In genomic region chr16:56191807-56192643, GRCh38 we compare ENCODE assay signal across 8 cellular contexts. TPM values are rescaled to one million over a fixed set of nuclear protein-coding genes. Genes with fewer than 3 reads are reported as not detected.
DNase-seq lines count a peak whose midpoint lies in the region; ATAC-seq, FAIRE-seq and TF ChIP-seq lines count a peak whose summit lies in the region.

No MANE protein-coding gene starts in this region.

- no peaks in the 10 kb centered on the region for H3K79me1 ChIP-seq in IMR-90 (ENCODE audit: low read depth in 1 of 2, low read length in 2 of 2)

- H4K5ac ChIP-seq in IMR-90 (ENCODE audit: low read depth, low read length) = no peak overlapping the region

- H2AK9ac ChIP-seq in IMR-90 (replicated peaks; ENCODE audit: low read depth, low read length, poor library complexity) = no peak overlapping the region

- H3K4me3 ChIP-seq in ACC112 (ENCODE audit: low read depth, low read length) (peak overlapping the region; percentile 54; the same call in 1 of the 2 replicates), IMR-90 (ENCODE audit: insufficient read depth, low read depth, low read length) (peak overlapping the region; percentile 55; the same call in 1 of the 2 replicates)

- 0 out of 2 replicates have a peak, but pooled peaks cover 5% of the 10 kb centered on the region for H3K9me3 ChIP-seq in IMR-90 (ENCODE audit: control insufficient read depth, insufficient read depth, low read length)

- H2BK120ac ChIP-seq in IMR-90 (ENCODE audit: low read depth, low read length) = no peak overlapping the region

- no peaks in the 10 kb centered on the region for H3K36me3 Mint-ChIP-seq in chondrocyte (ENCODE audit: low read depth)
- H3K36me3 Mint-ChIP-seq in natural killer cell = no peaks in the 10 kb centered on the region

- CTCF ChIA-PET in IMR-90 (lab: Yijun Ruan, JAX) = no interaction called here

- H4K8ac ChIP-seq in IMR-90 (ENCODE audit: low read depth in 2 of 2, low read length in 2 of 2) = no peak overlapping the region

- DNase-seq in IMR-90 = no peak
- no peak for DNase-seq in chondrocyte (ENCODE audit: low spot score)
- DNase-seq in natural killer cell = no peak
- no peak for DNase-seq in urothelium cell line (ENCODE audit: low spot score)
- DNase-seq in AG08395 (ENCODE audit: low spot score) = no peak

- no peak overlapping the region for H3K4ac ChIP-seq in IMR-90 (ENCODE audit: low read depth, low read length)

- POLR2A ChIA-PET in IMR-90 (lab: Charles Lee; ENCODE audit: unreplicated experiment) = no interaction called here

- H3K18ac ChIP-seq in IMR-90 (ENCODE audit: low read depth, low read length) = no peak overlapping the region

- TF ChIP-seq RAD21 in IMR-90 (IDR thresholded peaks at IDR 0.05; ENCODE audit: low read length) = no peak

- FAIRE-seq in urothelium cell line (lab: Jason Lieb, UNC) = no peak

- no peak overlapping the region for H2BK5ac ChIP-seq in IMR-90 (ENCODE audit: low read depth, low read length, poor library complexity, severe bottlenecking)

- H3K4me3 Mint-ChIP-seq in chondrocyte (ENCODE audit: unreplicated experiment) = peak overlapping the region; percentile 72
- peak overlapping the region; percentile 79 for H3K4me3 Mint-ChIP-seq in natural killer cell

- 2% methylated on average over 10 of the region's 50 CpGs; no CpG with 5 or more reads in 1 of the 2 experiments for whole genome bisulfite sequencing in IMR-90 (ENCODE audit: extremely low coverage in 2 of 2, insufficient read length in 1 of 2), 2 experiments

- no peak overlapping the region for H4K91ac ChIP-seq in IMR-90 (ENCODE audit: insufficient read depth, low read depth, low read length)

- H2AFZ ChIP-seq in ACC112 (ENCODE audit: low read length, unreplicated experiment) (no peak overlapping the region), IMR-90 (replicated peaks; ENCODE audit: low read length, poor library complexity) (peak overlapping the region; percentile 91)

- no peak overlapping the region for H2BK15ac ChIP-seq in IMR-90 (ENCODE audit: low read depth, low read length)

- no peak overlapping the region; the same call in 1 of the 2 replicates for H3K9ac ChIP-seq in IMR-90 (ENCODE audit: low read depth, low read length)

- no peak overlapping the region for H2AK5ac ChIP-seq in IMR-90 (ENCODE audit: low read depth, low read length)

- in situ Hi-C loops in IMR-90 (cut with MboI; ENCODE audit: low sequenced_read_pairs) = no loop called here

- no peak overlapping the region for H3K23ac ChIP-seq in IMR-90 (ENCODE audit: low read depth, low read length)

- peak overlapping the region; percentile 54; the same call in 1 of the 2 replicates for H3K4me2 ChIP-seq in IMR-90 (ENCODE audit: low read depth, low read length)

- peaks cover 94% of the 10 kb centered on the region for H3K27me3 ChIP-seq in ACC112 (ENCODE audit: insufficient read depth, low read length)
- peaks cover 57% of the 10 kb centered on the region for H3K27me3 ChIP-seq in IMR-90 (ENCODE audit: control insufficient read depth, insufficient read depth, low read length)

- H3K4me1 ChIP-seq in ACC112 (ENCODE audit: control insufficient read depth, insufficient read depth, low read length, unreplicated experiment) (no peaks in the 10 kb centered on the region), IMR-90 (ENCODE audit: control insufficient read depth, insufficient read depth, low read length) (no peaks in the 10 kb centered on the region; the same call in 1 of the 2 replicates)

- BruUV-seq in IMR-90 (replicated peaks; lab: Mats Ljungman, UMichigan) = no TSS peak

- no peaks in the 10 kb centered on the region for H3K9me1 ChIP-seq in IMR-90 (ENCODE audit: insufficient read depth, low read length)

- H3K9me3 Mint-ChIP-seq in chondrocyte (ENCODE audit: low read depth) (no peaks in the 10 kb centered on the region), natural killer cell (no peaks in the 10 kb centered on the region)

- no peaks in the 10 kb centered on the region for H3K79me2 ChIP-seq in ACC112 (ENCODE audit: control insufficient read depth, insufficient read depth, low read length, unreplicated experiment)

- no peaks in the 10 kb centered on the region for H4K20me1 ChIP-seq in IMR-90 (ENCODE audit: insufficient read depth, low read length)

- H3K27me3 Mint-ChIP-seq in chondrocyte (ENCODE audit: low read depth) (peaks cover 63% of the 10 kb centered on the region), natural killer cell (ENCODE audit: low read depth in 2 of 2) (peaks cover 36 to 63% of the 10 kb centered on the region in 2 donors)

- intact Hi-C loops in IMR-90 (cut with micrococcal nuclease) (loop anchor here (5.0 kb wide), 1 partner anchor 110 kb away; no protein-coding TSS in a partner anchor), natural killer cell (cut with micrococcal nuclease) (no loop called here)

- peaks cover 12% of the 10 kb centered on the region for H3K4me1 Mint-ChIP-seq in chondrocyte (ENCODE audit: low read depth)
- peaks cover 5 to 24% of the 10 kb centered on the region in 2 donors for H3K4me1 Mint-ChIP-seq in natural killer cell

- no peak overlapping the region for H3K27ac Mint-ChIP-seq in chondrocyte (ENCODE audit: unreplicated experiment)
- H3K27ac Mint-ChIP-seq in natural killer cell = peak overlapping the region in 1 of 2 donors; percentile 70

- H3K36me3 ChIP-seq in ACC112 (ENCODE audit: insufficient read depth, low read length) = no peaks in the 10 kb centered on the region
- no peaks in the 10 kb centered on the region for H3K36me3 ChIP-seq in IMR-90 (ENCODE audit: control insufficient read depth, insufficient read depth, low read length)

- no peak for TF ChIP-seq POLR2A in IMR-90 (IDR thresholded peaks at IDR 0.05; ENCODE audit: low read depth, low read length)

- TF ChIP-seq CTCF in IMR-90 (conservative IDR thresholded peaks at IDR 0.05; ENCODE audit: low read depth, low read length) = no peak
- peak; percentile 4 for TF ChIP-seq CTCF in chondrocyte (IDR thresholded peaks at IDR 0.05)
- TF ChIP-seq CTCF in natural killer cell (IDR thresholded peaks at IDR 0.05) = no peak

- H3K27ac ChIP-seq in ACC112 (ENCODE audit: low read depth, low read length) = no peak overlapping the region
- H3K27ac ChIP-seq in IMR-90 (ENCODE audit: insufficient read depth, low read length) = no peak overlapping the region

- no peak overlapping the region for H3K56ac ChIP-seq in IMR-90 (ENCODE audit: extremely low read depth, insufficient read depth, low read length)

- H3K14ac ChIP-seq in IMR-90 (replicated peaks; ENCODE audit: low read depth, low read length) = no peak overlapping the region

- dilution Hi-C loops in IMR-90 (cut with HindIII; ENCODE audit: low sequenced_read_pairs, unreplicated experiment) = no loop called here

- no peak for ATAC-seq in IMR-90 (ENCODE audit: low read depth)
- ATAC-seq in natural killer cell = no peak
- no peak for ATAC-seq in HG03571 (IDR thresholded peaks at IDR 0.05; ENCODE audit: unreplicated experiment)
- ATAC-seq in GM18870 (IDR thresholded peaks at IDR 0.05; ENCODE audit: unreplicated experiment) = no peak

- no peak overlapping the region for H2BK20ac ChIP-seq in IMR-90 (ENCODE audit: low read depth, low read length)

TF ChIP-seq in IMR-90, 13 proteins besides CTCF, POLR2A, EP300 and RAD21:
- no peak for TF ChIP-seq ELK1 (IDR thresholded peaks at IDR 0.05; ENCODE audit: borderline replicate concordance, low read depth, low read length)
- no peak for TF ChIP-seq RFX5 (IDR thresholded peaks at IDR 0.05; ENCODE audit: low read depth, low read length)

RNA-seq across cellular contexts. Expression of gene GNAO1, which starts 0.7 kb away (rescaled TPM):
- total RNA-seq in IMR-90 (2012; rRNA removed) = under 0.01 TPM in 1 of 2 replicates, not detected in the other
- polyA plus RNA-seq in IMR-90 (2012; rRNA removed) = 0.07 and 0.09 TPM in 2 replicates
- polyA plus RNA-seq in IMR-90 (2012; cell fraction: cytosol; rRNA removed) = 0.03 and 0.10 TPM in 2 replicates
- 0.11 and 0.25 TPM in 2 replicates for polyA plus RNA-seq in IMR-90 (2012; cell fraction: nucleus; rRNA removed; ENCODE audit: low replicate concordance)
- 0.60 to 1.2 TPM (median 0.85 TPM) in 3 replicates for total RNA-seq in chondrocyte
- total RNA-seq in natural killer cell = 1 to 10 TPM in 2 of 3 donors, under 1 TPM in 1; 0.45 to 4.6 (median 1.1) TPM
